ENCODE assay signal across 14 cellular contexts in the genomic region with DNA sequence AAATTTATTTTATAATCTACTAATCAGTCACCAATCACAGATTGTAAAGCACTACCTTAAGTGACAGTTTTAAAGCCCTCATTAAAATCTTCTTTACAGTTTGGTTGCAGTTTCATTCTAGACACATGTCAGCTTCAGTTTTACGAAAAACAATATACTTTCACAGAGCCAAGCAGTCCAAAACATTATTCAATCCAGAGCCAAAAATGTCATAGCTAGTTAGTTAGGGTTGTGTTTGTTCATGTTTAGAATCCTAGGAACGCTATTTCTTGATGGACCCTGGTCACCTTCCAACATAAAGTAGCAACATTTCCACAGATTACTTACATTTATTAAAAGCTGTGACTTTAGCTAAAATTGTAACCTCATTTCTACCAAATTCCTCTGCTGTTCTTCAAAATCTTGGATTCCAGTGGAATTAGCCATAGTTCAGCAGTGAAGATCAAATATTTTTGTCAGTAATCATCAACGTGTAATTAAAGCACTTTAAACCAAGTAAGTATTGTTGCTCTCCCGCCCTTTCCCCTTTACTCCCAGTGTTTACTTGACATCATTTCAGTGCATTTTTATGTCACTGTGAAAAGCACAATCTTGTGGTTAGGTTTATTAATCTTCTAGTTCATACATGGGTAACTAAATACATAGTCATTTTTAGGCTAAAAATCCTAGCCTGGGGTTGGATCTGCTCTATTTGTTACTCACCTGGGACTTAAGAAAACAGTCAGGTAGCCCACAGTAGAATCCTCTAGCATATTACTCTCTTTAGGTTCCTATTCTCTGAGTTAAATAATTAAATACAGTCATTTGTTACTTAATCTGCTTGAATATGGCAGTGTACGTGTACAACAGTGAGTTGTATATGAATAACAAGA.
DNase-seq lines count a peak whose midpoint lies in the region; ATAC-seq and TF ChIP-seq lines count a peak whose summit lies in the region.
"Had no signal": no experiment of that assay in that cellular context is flagged by ENCODE, and none has a peak within 500 bp of the region (broad histone marks: within the 10 kb centered on the region; RNA-seq: fewer than 3 reads in every experiment).

No MANE protein-coding gene starts in this region.

- no peaks in the 10 kb centered on the region for H3K27me3 Mint-ChIP-seq in activated CD8-positive, alpha-beta T cell treated with anti-CD3 and anti-CD28 coated beads for 36 hours
- no peaks in the 10 kb centered on the region for H3K27me3 Mint-ChIP-seq in progenitor cell of endocrine pancreas
- H3K27me3 Mint-ChIP-seq: activated CD4-positive, alpha-beta T cell treated with anti-CD3 and anti-CD28 coated beads for 36 hours had no signal

- no peak for ATAC-seq in activated CD8-positive, alpha-beta T cell treated with anti-CD3 and anti-CD28 coated beads for 36 hours
- ATAC-seq: activated CD4-positive, alpha-beta T cell treated with anti-CD3 and anti-CD28 coated beads for 36 hours; right cardiac atrium had no signal

- POLR2A ChIA-PET in RWPE1 (lab: Yijun Ruan, JAX; ENCODE audit: low non-redundant PET) = no interaction called here
- POLR2A ChIA-PET in activated CD8-positive, alpha-beta T cell treated with anti-CD3 and anti-CD28 coated beads for 36 hours (lab: Charles Lee) = no interaction called here

- no peaks in the 10 kb centered on the region for H3F3A ChIP-seq in smooth muscle cell (ENCODE audit: low read depth)

- no peaks in the 10 kb centered on the region for H3K27me3 ChIP-seq in smooth muscle cell (ENCODE audit: low read depth)
- H3K27me3 ChIP-seq: vagina had no signal

- peak; percentile 29 for DNase-seq in GM20000 (ENCODE audit: low spot score)
- peak; percentile 62 for DNase-seq in RWPE1 (ENCODE audit: low spot score)
- DNase-seq in fibroblast of pulmonary artery (ENCODE audit: low read depth) = peak; percentile 49
- DNase-seq in smooth muscle cell (lab: John Stamatoyannopoulos, UW; ENCODE audit: unreplicated experiment) = no peak
- DNase-seq in activated CD8-positive, alpha-beta T cell treated with anti-CD3 and anti-CD28 coated beads for 36 hours = no peak
- DNase-seq in SIG-M5 treated with dmso at 0.1 percent for 504 hours (lab: John Stamatoyannopoulos, UW; ENCODE audit: unreplicated experiment) = no peak
- no peak for DNase-seq in progenitor cell of endocrine pancreas (ENCODE audit: low spot score, unreplicated experiment)
- DNase-seq: activated CD4-positive, alpha-beta T cell treated with anti-CD3 and anti-CD28 coated beads for 36 hours; activated naive CD4-positive, alpha-beta T cell treated with Interleukin-2 at 50 U/mL for 16 hours; GDM1; NCI-H2029 treated with DMSO at 0.1 percent for 48 hours; right cardiac atrium; SHP77 treated with DMSO at 0.1 percent for 48 hours had no signal

- peaks cover 57% of the 10 kb centered on the region for H3K4me1 Mint-ChIP-seq in activated CD8-positive, alpha-beta T cell treated with anti-CD3 and anti-CD28 coated beads for 36 hours (ENCODE audit: low read depth)
- H3K4me1 Mint-ChIP-seq in progenitor cell of endocrine pancreas (ENCODE audit: low read depth) = peaks cover 19% of the 10 kb centered on the region

- TF ChIP-seq CTCF in GM20000 (IDR thresholded peaks at IDR 0.05; ENCODE audit: extremely low read depth, missing control alignments) (no peak), RWPE1 (conservative IDR thresholded peaks at IDR 0.05; ENCODE audit: low read depth) (no peak), fibroblast of pulmonary artery (IDR thresholded peaks at IDR 0.05; ENCODE audit: low read length, missing control alignments) (no peak), smooth muscle cell (IDR thresholded peaks at IDR 0.05; ENCODE audit: borderline replicate concordance, insufficient read depth, poor library complexity, severe bottlenecking) (no peak), progenitor cell of endocrine pancreas (IDR thresholded peaks at IDR 0.05; ENCODE audit: unreplicated experiment) (no peak)
- no peak for TF ChIP-seq CTCF in activated CD8-positive, alpha-beta T cell treated with anti-CD3 and anti-CD28 coated beads for 36 hours (IDR thresholded peaks at IDR 0.05)

- H3K4me3 Mint-ChIP-seq in activated CD8-positive, alpha-beta T cell treated with anti-CD3 and anti-CD28 coated beads for 36 hours = no peak overlapping the region
- H3K4me3 Mint-ChIP-seq in progenitor cell of endocrine pancreas (ENCODE audit: low read depth) = no peak overlapping the region
- H3K4me3 Mint-ChIP-seq: activated CD4-positive, alpha-beta T cell treated with anti-CD3 and anti-CD28 coated beads for 36 hours had no signal

- H3K9me3 ChIP-seq in smooth muscle cell (replicated peaks; ENCODE audit: low read depth) = no peaks in the 10 kb centered on the region
- H3K9me3 ChIP-seq: vagina had no signal

- H3K36me3 ChIP-seq in smooth muscle cell (ENCODE audit: low read depth) = peaks cover 2% of the 10 kb centered on the region
- H3K36me3 ChIP-seq: vagina had no signal

- H3K36me3 Mint-ChIP-seq in activated CD8-positive, alpha-beta T cell treated with anti-CD3 and anti-CD28 coated beads for 36 hours (ENCODE audit: low read depth) = peaks cover 3% of the 10 kb centered on the region
- peaks cover 6% of the 10 kb centered on the region for H3K36me3 Mint-ChIP-seq in progenitor cell of endocrine pancreas (ENCODE audit: insufficient read depth)

- peaks cover 89% of the 10 kb centered on the region for H3K79me2 ChIP-seq in smooth muscle cell (ENCODE audit: low read depth)

- H3K9ac ChIP-seq in smooth muscle cell (ENCODE audit: low read depth) = no peak overlapping the region

- H3K4me3 ChIP-seq in fibroblast of pulmonary artery (replicated peaks; ENCODE audit: low read depth, low read length) (no peak overlapping the region), smooth muscle cell (no peak overlapping the region)
- H3K4me3 ChIP-seq: vagina had no signal

- H3K9me3 Mint-ChIP-seq in activated CD8-positive, alpha-beta T cell treated with anti-CD3 and anti-CD28 coated beads for 36 hours = no peaks in the 10 kb centered on the region
- no peaks in the 10 kb centered on the region for H3K9me3 Mint-ChIP-seq in progenitor cell of endocrine pancreas (ENCODE audit: low read depth)

- H2AFZ ChIP-seq in smooth muscle cell (ENCODE audit: low read depth) = no peak overlapping the region

- H3K4me2 ChIP-seq in smooth muscle cell = peak overlapping the region; percentile 69

- no peak overlapping the region for H3K27ac Mint-ChIP-seq in activated CD8-positive, alpha-beta T cell treated with anti-CD3 and anti-CD28 coated beads for 36 hours
- H3K27ac Mint-ChIP-seq in progenitor cell of endocrine pancreas = no peak overlapping the region
- H3K27ac Mint-ChIP-seq: activated CD4-positive, alpha-beta T cell treated with anti-CD3 and anti-CD28 coated beads for 36 hours had no signal

- H4K20me1 ChIP-seq in smooth muscle cell (ENCODE audit: low read depth) = peaks cover 96% of the 10 kb centered on the region

- intact Hi-C loops in activated CD8-positive, alpha-beta T cell treated with anti-CD3 and anti-CD28 coated beads for 36 hours (cut with micrococcal nuclease) = no loop called here

- 65% methylated on average over 5 of the region's 5 CpGs for WGBS in smooth muscle cell (ENCODE audit: low lambda C conversion rate)

- CTCF ChIA-PET in RWPE1 (lab: Yijun Ruan, JAX) = interaction anchor here (0.7 kb wide), 1 partner anchor 200 kb away, joined by 3 read pairs; no protein-coding TSS in a partner anchor
- CTCF ChIA-PET in activated CD8-positive, alpha-beta T cell treated with anti-CD3 and anti-CD28 coated beads for 36 hours (lab: Charles Lee) = interaction anchor here (0.7 kb wide), 1 partner anchor 12 kb away, joined by 3 read pairs; no protein-coding TSS in a partner anchor

- no peak overlapping the region for H3K27ac ChIP-seq in RWPE1
- H3K27ac ChIP-seq in smooth muscle cell (ENCODE audit: low read depth) = peak overlapping the region; percentile 69
- H3K27ac ChIP-seq: vagina had no signal

- H3K4me1 ChIP-seq in smooth muscle cell (ENCODE audit: low read depth) = peaks cover 13% of the 10 kb centered on the region

Comparison
In these comparisons a context has a peak if more than half of its experiments do, and no peak if none do; other contexts are left out.
1. DNase-seq: peak in GM20000 (single experiment), RWPE1 (single experiment) and fibroblast of pulmonary artery (single experiment); none in smooth muscle cell (single experiment), activated CD8-positive, alpha-beta T cell treated with anti-CD3 and anti-CD28 coated beads for 36 hours (single experiment), SIG-M5 treated with dmso at 0.1 percent for 504 hours (single experiment) and progenitor cell of endocrine pancreas (single experiment).